ENCODE assay signal across 10 cellular contexts in the genomic region with DNA sequence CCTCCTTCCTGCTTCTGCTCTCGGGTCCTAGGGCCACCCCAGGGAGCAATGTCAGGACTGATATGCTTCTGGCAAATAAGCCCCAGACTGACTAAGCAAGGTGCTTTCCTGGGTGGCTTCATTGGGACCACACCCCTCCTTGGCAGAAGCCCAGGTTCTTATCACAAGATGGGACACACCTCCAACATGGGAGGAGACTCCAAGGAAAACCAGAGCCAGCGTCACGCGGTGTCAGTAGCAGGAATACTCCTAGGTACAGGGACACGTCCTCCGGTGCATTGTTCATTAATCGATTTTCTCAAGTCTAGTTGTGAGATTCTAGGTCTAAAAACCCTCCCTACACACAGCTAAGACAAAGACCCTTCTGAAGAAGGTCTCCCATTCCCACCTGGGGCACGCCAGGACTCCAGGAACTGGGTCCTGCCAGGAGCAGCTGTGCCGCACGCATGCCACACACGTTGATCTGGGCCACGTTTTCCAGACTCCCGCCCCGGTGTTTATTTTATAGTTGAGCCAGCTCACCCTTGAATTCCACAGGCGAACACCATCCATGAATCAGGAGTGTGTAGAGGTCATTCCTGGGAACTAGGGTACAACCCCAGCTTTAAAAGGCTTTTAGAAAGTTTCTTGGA. TPM values are rescaled to one million over a fixed set of nuclear protein-coding genes. Genes with fewer than 3 reads are reported as not detected.
DNase-seq lines count a peak whose midpoint lies in the region; ATAC-seq and TF ChIP-seq lines count a peak whose summit lies in the region.
"Had no signal": no experiment of that assay in that cellular context is flagged by ENCODE, and none has a peak within 500 bp of the region (broad histone marks: within the 10 kb centered on the region; RNA-seq: fewer than 3 reads in every experiment).

No MANE protein-coding gene starts in this region.

- H3K27me3 ChIP-seq in HCT116 (ENCODE audit: insufficient read depth, low read length) = no peaks in the 10 kb centered on the region
- H3K27me3 ChIP-seq in PC-3 (ENCODE audit: low read length) = no peaks in the 10 kb centered on the region
- no peaks in the 10 kb centered on the region for H3K27me3 ChIP-seq in stomach
- H3K27me3 ChIP-seq: cardiac muscle cell had no signal

- H3K4me3 Mint-ChIP-seq in activated T-cell treated with anti-CD3 and anti-CD28 coated beads, Interleukin-2, amount 50 U/mL, for 72 hours = no peak overlapping the region
- H3K4me3 Mint-ChIP-seq in CD14-positive monocyte = no peak overlapping the region

- H3K9me3 ChIP-seq in HCT116 (ENCODE audit: control insufficient read depth in 1 of 2, insufficient read depth in 1 of 2, low read depth in 1 of 2, low read length in 2 of 2) = no peaks in the 10 kb centered on the region
- no peaks in the 10 kb centered on the region for H3K9me3 ChIP-seq in PC-3 (ENCODE audit: low read length)
- H3K9me3 ChIP-seq in stomach = no peaks in the 10 kb centered on the region

- CTCF ChIA-PET in HCT116 (lab: Charles Lee) = interaction anchor here (1.1 to 1.2 kb wide), 2 partner anchors 9 to 118 kb away, joined by 3 to 4 read pairs; no protein-coding TSS in a partner anchor
- CTCF ChIA-PET in PC-3 (lab: Charles Lee) = interaction anchor here (0.5 to 1.0 kb wide), 3 partner anchors 119 to 518 kb away, joined by 3 to 6 read pairs (median 4); no protein-coding TSS in a partner anchor

- H3K4me2 ChIP-seq in HCT116 (ENCODE audit: low read length) = peak overlapping the region; percentile 87
- peak overlapping the region; percentile 66 for H3K4me2 ChIP-seq in PC-3 (ENCODE audit: low read length)

- H3K36me3 ChIP-seq in HCT116 (ENCODE audit: control insufficient read depth in 1 of 2, insufficient read depth in 2 of 2, low read length in 2 of 2) = no peaks in the 10 kb centered on the region
- no peaks in the 10 kb centered on the region for H3K36me3 ChIP-seq in PC-3 (ENCODE audit: low read depth, low read length)
- peaks cover 0 to 5% (median 0%) of the 10 kb centered on the region in 4 donors for H3K36me3 ChIP-seq in stomach
- H3K36me3 ChIP-seq: cardiac muscle cell had no signal

- no peak for TF ChIP-seq RAD21 in HCT116 (IDR thresholded peaks at IDR 0.05; ENCODE audit: low read depth)

- RAD21 ChIA-PET in HCT116 (lab: Charles Lee; ENCODE audit: low non-redundant PET in 1 of 2, low total read pairs in 2 of 2, uncharacterized antibody in 2 of 2, unreplicated experiment in 2 of 2) = no interaction called here

- no peaks in the 10 kb centered on the region for H3K79me2 ChIP-seq in HCT116 (ENCODE audit: insufficient read depth, low read length)
- no peaks in the 10 kb centered on the region for H3K79me2 ChIP-seq in PC-3 (ENCODE audit: low read length)

- H3K9ac ChIP-seq in HCT116 (ENCODE audit: low read length) (peak overlapping the region; percentile 64), PC-3 (ENCODE audit: low read length) (peak overlapping the region; percentile 78)

- H3K9me2 ChIP-seq in HCT116 (ENCODE audit: insufficient read depth) = no peaks in the 10 kb centered on the region
- H3K9me2 ChIP-seq in PC-3 (replicated peaks; ENCODE audit: low read length) = no peaks in the 10 kb centered on the region

- no peaks in the 10 kb centered on the region for H3F3A ChIP-seq in PC-3 (ENCODE audit: low read length, unreplicated experiment)

- H3K9me3 Mint-ChIP-seq in activated T-cell treated with anti-CD3 and anti-CD28 coated beads, Interleukin-2, amount 50 U/mL, for 72 hours = no peaks in the 10 kb centered on the region
- H3K9me3 Mint-ChIP-seq in CD14-positive monocyte = peaks cover 0 to 2% (median 0%) of the 10 kb centered on the region in 7 donors

- no peak for TF ChIP-seq EP300 in stomach (IDR thresholded peaks at IDR 0.05)

- H3K4me1 ChIP-seq in HCT116 (ENCODE audit: control insufficient read depth in 1 of 2, insufficient read depth in 2 of 2, low read length in 2 of 2) = peaks cover 40 to 70% of the 10 kb centered on the region in 2 experiments
- peaks cover 43% of the 10 kb centered on the region for H3K4me1 ChIP-seq in PC-3 (ENCODE audit: insufficient read depth, low read length)
- H3K4me1 ChIP-seq in stomach = peaks cover 16 to 45% (median 31%) of the 10 kb centered on the region in 4 donors

- H3K27ac ChIP-seq in HCT116 (ENCODE audit: low read depth, low read length) = peak overlapping the region; percentile 42
- peak overlapping the region; percentile 90 for H3K27ac ChIP-seq in PC-3 (ENCODE audit: low read length)
- peak overlapping the region; percentile 84 to 91 (median 89) for H3K27ac ChIP-seq in stomach
- H3K27ac ChIP-seq: cardiac muscle cell had no signal

- no peaks in the 10 kb centered on the region for H3K27me3 Mint-ChIP-seq in activated T-cell treated with anti-CD3 and anti-CD28 coated beads, Interleukin-2, amount 50 U/mL, for 72 hours (ENCODE audit: low read depth)
- H3K27me3 Mint-ChIP-seq in CD14-positive monocyte (ENCODE audit: low read depth in 3 of 3) = peaks cover 3 to 6% (median 4%) of the 10 kb centered on the region in 3 donors

- H2AFZ ChIP-seq in HCT116 (ENCODE audit: low read depth, low read length, poor library complexity, severe bottlenecking) (peak overlapping the region; percentile 36), PC-3 (ENCODE audit: low read length) (peak overlapping the region; percentile 51; the same call in 1 of the 2 replicates)

- H3K36me3 Mint-ChIP-seq in activated T-cell treated with anti-CD3 and anti-CD28 coated beads, Interleukin-2, amount 50 U/mL, for 72 hours (ENCODE audit: insufficient read depth in 2 of 2) = no peaks in the 10 kb centered on the region
- H3K36me3 Mint-ChIP-seq in CD14-positive monocyte = no peaks in the 10 kb centered on the region

- no peak for TF ChIP-seq CTCF in HCT116 (IDR thresholded peaks at IDR 0.05 in 2 of 3, conservative IDR thresholded peaks at IDR 0.05 in 1 of 3; ENCODE audit: borderline replicate concordance in 1 of 3, insufficient read depth in 1 of 3, low read depth in 2 of 3, low read length in 2 of 3)
- no peak for TF ChIP-seq CTCF in PC-3 (conservative IDR thresholded peaks at IDR 0.05; ENCODE audit: low read depth, low read length)
- no peak for TF ChIP-seq CTCF in fibroblast of villous mesenchyme (IDR thresholded peaks at IDR 0.05; ENCODE audit: insufficient read depth, low read depth, low read length)
- TF ChIP-seq CTCF in stomach (IDR thresholded peaks at IDR 0.05) = no peak
- no peak for TF ChIP-seq CTCF in CD14-positive monocyte (IDR thresholded peaks at IDR 0.05)

- ATAC-seq in HCT116 = peak; percentile 82
- ATAC-seq in PC-3 = peak; percentile 77
- ATAC-seq in activated T-cell treated with anti-CD3 and anti-CD28 coated beads, Interleukin-2, amount 50 U/mL, for 72 hours (replicated peaks in 1 of 2) = no peak

- TF ChIP-seq POLR2A in HCT116 (IDR thresholded peaks at IDR 0.05; ENCODE audit: borderline replicate concordance, extremely low read depth, insufficient read depth, insufficient read length) (peak; percentile 69), stomach (IDR thresholded peaks at IDR 0.05) (peak in 1 of 4 donors; percentile 43)

- no peak overlapping the region for H3K27ac Mint-ChIP-seq in activated T-cell treated with anti-CD3 and anti-CD28 coated beads, Interleukin-2, amount 50 U/mL, for 72 hours
- no peak overlapping the region for H3K27ac Mint-ChIP-seq in CD14-positive monocyte

- WGBS in stomach, 5 donors = 10 to 41% (median 26%) methylated on average over 15 of the region's 15 CpGs

- H3K4me3 ChIP-seq in HCT116 (replicated peaks in 1 of 2; ENCODE audit: low read depth in 1 of 2, low read length in 2 of 2) (peak overlapping the region; percentile 33 to 52), PC-3 (ENCODE audit: low read length) (peak overlapping the region; percentile 16; the same call in 1 of the 2 replicates), fibroblast of villous mesenchyme (ENCODE audit: low read depth, low read length) (peak overlapping the region; percentile 23), stomach (no peak overlapping the region)
- H3K4me3 ChIP-seq: cardiac muscle cell had no signal

- intact Hi-C loops in HCT116 (cut with micrococcal nuclease) = no loop called here
- intact Hi-C loops in PC-3 (cut with micrococcal nuclease) = loop anchor here (5.0 kb wide), 1 partner anchor 36 kb away; no protein-coding TSS in a partner anchor
- intact Hi-C loops in stomach (cut with DNase I; ENCODE audit: low total_unique reads) = no loop called here
- intact Hi-C loops in CD14-positive monocyte (cut with micrococcal nuclease) = no loop called here

- H3K4me1 Mint-ChIP-seq in activated T-cell treated with anti-CD3 and anti-CD28 coated beads, Interleukin-2, amount 50 U/mL, for 72 hours (ENCODE audit: low read depth) = peaks cover 5% of the 10 kb centered on the region
- H3K4me1 Mint-ChIP-seq in CD14-positive monocyte = peaks cover 5% of the 10 kb centered on the region

- POLR2A ChIA-PET in HCT116 (lab: Charles Lee) = interaction anchor here (0.7 to 0.9 kb wide), 2 partner anchors 9 to 31 kb away, joined by 3 read pairs; partner anchors contain the start of gene FA2H
- POLR2A ChIA-PET in PC-3 (lab: Charles Lee; ENCODE audit: unreplicated experiment) = interaction anchor here (0.6 kb wide), 1 partner anchor 238 kb away, joined by 4 read pairs; no protein-coding TSS in a partner anchor

- peak; percentile 97 for DNase-seq in HCT116 (ENCODE audit: low read depth, low spot score)
- peak; percentile 95 for DNase-seq in PC-3
- DNase-seq in fibroblast of villous mesenchyme (ENCODE audit: low read depth) = peak; percentile 80
- peak; percentile 97 for DNase-seq in stomach
- no peak for DNase-seq in activated T-cell treated with anti-CD3 and anti-CD28 coated beads, Interleukin-2, amount 50 U/mL, for 72 hours
- no peak for DNase-seq in T-helper 2 cell
- DNase-seq in CD14-positive monocyte (ENCODE audit: low spot score) = no peak
- DNase-seq in mesenteric fat pad (ENCODE audit: low spot score) = no peak
- DNase-seq: NK-92 treated with Interleukin-12 subunit alpha and Interleukin-12 subunit beta, amount 100 ng/mL, for 24 hours had no signal

- BruUV-seq in HCT116 (replicated peaks; lab: Mats Ljungman, UMichigan) (TSS peak; percentile 85), PC-3 (replicated peaks; lab: Mats Ljungman, UMichigan) (no TSS peak)

- no peaks in the 10 kb centered on the region for H4K20me1 ChIP-seq in HCT116 (ENCODE audit: insufficient read depth)
- no peaks in the 10 kb centered on the region for H4K20me1 ChIP-seq in PC-3 (ENCODE audit: low read length)

RNA-seq across cellular contexts. Expression of gene FA2H, which starts 30.8 kb away (rescaled TPM):
- total RNA-seq in HCT116 (2021; ENCODE audit: unreplicated experiment) (11.1 TPM), PC-3 (2014; rRNA removed) (3.9 and 6.2 TPM in 2 replicates), fibroblast of villous mesenchyme (not detected in 2 replicates), stomach (10 to 100 TPM in 4 of 5 donors, 1 to 10 TPM in 1; 1.8 to 64.2 (median 29.2) TPM), mesenteric fat pad (not detected)
- polyA plus RNA-seq in HCT116 (2012) = 15.0 and 21.9 TPM in 2 replicates
- polyA plus RNA-seq in stomach (10 to 100 TPM in 2 of 3 donors, 1 to 10 TPM in 1; 9.4 to 16.2 (median 15.0) TPM), CD14-positive monocyte (not detected)
- not detected for total RNA-seq in activated T-cell treated with anti-CD3 and anti-CD28 coated beads, Interleukin-2, amount 50 U/mL, for 72 hours

RNA-seq across cellular contexts. Expression of gene MLKL, which starts 43.1 kb away (rescaled TPM):
- total RNA-seq in HCT116 (2021; ENCODE audit: unreplicated experiment) = 8.3 TPM
- 4.8 and 6.3 TPM in 2 replicates for polyA plus RNA-seq in HCT116 (2012)
- total RNA-seq in PC-3 (2014; rRNA removed) = 29.6 and 30.9 TPM in 2 replicates
- total RNA-seq in fibroblast of villous mesenchyme = 8.7 and 14.2 TPM in 2 replicates
- 10 to 100 TPM in 3 of 5 donors, 1 to 10 TPM in 2; 6.7 to 23.3 (median 11.6) TPM for total RNA-seq in stomach
- 10 to 100 TPM in 1 of 3 donors, 1 to 10 TPM in 2; 7.3 to 17.4 (median 8.1) TPM for polyA plus RNA-seq in stomach
- total RNA-seq in activated T-cell treated with anti-CD3 and anti-CD28 coated beads, Interleukin-2, amount 50 U/mL, for 72 hours = 10 to 100 TPM; 16.9 to 23.2 TPM
- polyA plus RNA-seq in CD14-positive monocyte = 10 to 100 TPM; 33.6 to 37.8 TPM
- 25.0 TPM for total RNA-seq in mesenteric fat pad
- polyA plus RNA-seq: cardiac muscle cell had no signal

Comparison
In these comparisons a context has a peak if more than half of its experiments do, and no peak if none do; other contexts are left out.
1. ATAC-seq: peak in HCT116 (single experiment) and PC-3 (single experiment); none in activated T-cell treated with anti-CD3 and anti-CD28 coated beads, Interleukin-2, amount 50 U/mL, for 72 hours (0 of 2).
2. DNase-seq: peak in HCT116 (single experiment), PC-3 (single experiment), fibroblast of villous mesenchyme (single experiment) and stomach (single experiment); none in activated T-cell treated with anti-CD3 and anti-CD28 coated beads, Interleukin-2, amount 50 U/mL, for 72 hours (0 of 2), T-helper 2 cell (0 of 5), CD14-positive monocyte (single experiment) and mesenteric fat pad (single experiment).
3. H3K4me3 ChIP-seq: peak in HCT116 (2 of 2), PC-3 (single experiment) and fibroblast of villous mesenchyme (single experiment); none in stomach (0 of 4).
4. Peak in every context shown above with its lines, with median percentiles within 50 percentile points of each other: H3K27ac ChIP-seq.